Comparison of ENCODE assay signal across 9 cellular contexts in the genomic region with DNA sequence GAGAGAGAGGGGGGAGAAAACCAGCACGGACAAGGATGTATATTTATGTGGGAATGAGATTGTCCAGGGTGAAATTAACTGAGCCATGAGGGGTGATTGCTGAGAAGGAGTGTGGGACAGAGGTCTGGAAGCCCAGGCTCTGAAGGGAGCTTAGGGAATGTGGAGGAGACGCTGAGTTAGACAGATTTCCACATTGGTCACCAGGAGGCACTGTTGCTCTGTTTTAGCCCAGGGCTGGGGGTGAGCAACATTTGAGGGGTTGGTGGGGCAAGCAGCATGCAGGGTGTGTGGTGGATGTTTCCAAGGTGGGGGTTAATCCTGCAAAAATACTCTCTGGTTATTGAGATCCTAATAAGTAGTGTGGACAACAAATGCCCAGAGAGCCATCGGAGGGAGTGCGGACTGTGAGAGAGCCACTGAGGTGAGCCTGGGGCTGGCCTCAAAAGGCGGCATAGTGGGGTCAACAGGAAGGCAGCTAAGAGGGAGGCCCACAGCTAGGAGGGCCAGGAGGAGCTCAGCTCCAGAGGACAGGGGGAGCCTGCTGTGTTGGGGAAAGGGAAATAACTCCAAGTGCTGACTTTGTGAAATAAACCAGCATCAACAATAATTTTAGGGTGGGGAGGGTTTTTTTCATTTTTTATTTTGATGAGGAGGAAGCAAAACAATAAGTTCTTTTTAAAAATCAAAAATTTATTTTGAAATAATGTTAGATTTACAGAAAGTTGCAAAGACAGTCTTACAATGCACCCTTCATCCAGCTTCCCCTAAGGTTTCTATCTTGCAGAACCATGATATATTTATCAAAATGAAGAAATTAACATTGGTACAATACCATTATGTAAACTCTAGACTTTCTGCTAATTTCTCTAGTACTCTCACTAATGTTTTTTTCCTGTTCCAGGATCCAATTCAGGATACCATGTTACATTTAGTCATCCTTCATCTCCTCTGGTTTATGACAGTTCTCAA.
DNase-seq lines count a peak whose midpoint lies in the region; ATAC-seq and TF ChIP-seq lines count a peak whose summit lies in the region.
"Had no signal": no experiment of that assay in that cellular context is flagged by ENCODE, and none has a peak within 500 bp of the region (broad histone marks: within the 10 kb centered on the region; RNA-seq: fewer than 3 reads in every experiment).

No MANE protein-coding gene starts in this region.

- peaks cover 0 to 3% (median 0%) of the 10 kb centered on the region in 8 donors for H3K9me3 Mint-ChIP-seq in CD4-positive, alpha-beta memory T cell

- intact Hi-C loops in PC-3 (cut with micrococcal nuclease), result no loop called here
- intact Hi-C loops in CD4-positive, alpha-beta memory T cell (cut with micrococcal nuclease), result no loop called here

- no peaks in the 10 kb centered on the region for H3K4me1 ChIP-seq in PC-3 (ENCODE audit: insufficient read depth, low read length)
- no peaks in the 10 kb centered on the region for H3K4me1 ChIP-seq in CD4-positive, alpha-beta memory T cell (ENCODE audit: insufficient read depth, low read length)

- peak overlapping the region in 1 of 7 donors; percentile 2 for H3K27ac Mint-ChIP-seq in CD4-positive, alpha-beta memory T cell

- H2AFZ ChIP-seq in PC-3 (ENCODE audit: low read length), result no peak overlapping the region

- ATAC-seq in PC-3 (peak; percentile 56), GM19351 (IDR thresholded peaks at IDR 0.05; ENCODE audit: unreplicated experiment) (no peak), GM18868 (IDR thresholded peaks at IDR 0.05; ENCODE audit: unreplicated experiment) (no peak)

- H3K9me3 ChIP-seq in PC-3 (ENCODE audit: low read length), result no peaks in the 10 kb centered on the region
- H3K9me3 ChIP-seq in CD4-positive, alpha-beta memory T cell (ENCODE audit: control insufficient read depth in 1 of 2, low read length in 2 of 2), result no peaks in the 10 kb centered on the region
- H3K9me3 ChIP-seq: stomach had no signal

- H3K9me2 ChIP-seq in PC-3 (replicated peaks; ENCODE audit: low read length), result no peaks in the 10 kb centered on the region

- BruUV-seq in PC-3 (replicated peaks; lab: Mats Ljungman, UMichigan), result no TSS peak

- H3K9ac ChIP-seq in PC-3 (ENCODE audit: low read length), result no peak overlapping the region

- no peaks in the 10 kb centered on the region for H3K36me3 Mint-ChIP-seq in CD4-positive, alpha-beta memory T cell

- no peaks in the 10 kb centered on the region for H3K36me3 ChIP-seq in PC-3 (ENCODE audit: low read depth, low read length)
- no peaks in the 10 kb centered on the region for H3K36me3 ChIP-seq in CD4-positive, alpha-beta memory T cell (ENCODE audit: insufficient read depth, low read length)
- H3K36me3 ChIP-seq: stomach had no signal

- CTCF ChIA-PET in PC-3 (lab: Charles Lee), result interaction anchor here (0.5 to 0.6 kb wide), 2 partner anchors 927 to 1031 kb away, joined by 3 to 5 read pairs; no protein-coding TSS in a partner anchor
- CTCF ChIA-PET in CD4-positive, alpha-beta memory T cell (lab: Charles Lee; ENCODE audit: partially characterized antibody), result interaction anchor here (0.9 to 1.4 kb wide), 2 partner anchors 10 to 251 kb away, joined by 3 to 4 read pairs; no protein-coding TSS in a partner anchor

- no peaks in the 10 kb centered on the region for H4K20me1 ChIP-seq in PC-3 (ENCODE audit: low read length)

- no peaks in the 10 kb centered on the region for H3K79me2 ChIP-seq in PC-3 (ENCODE audit: low read length)

- no peak overlapping the region for H3K4me2 ChIP-seq in PC-3 (ENCODE audit: low read length)

- POLR2A ChIA-PET in PC-3 (lab: Charles Lee; ENCODE audit: unreplicated experiment), result no interaction called here
- POLR2A ChIA-PET in CD4-positive, alpha-beta memory T cell (lab: Charles Lee; ENCODE audit: partially characterized antibody), result no interaction called here

- no peak overlapping the region for H3K4me3 Mint-ChIP-seq in CD4-positive, alpha-beta memory T cell

- H3K27me3 Mint-ChIP-seq in CD4-positive, alpha-beta memory T cell, result peaks cover 9 to 16% of the 10 kb centered on the region in 2 donors

- in situ Hi-C loops in ACHN (cut with HindIII; ENCODE audit: low pct_ligation_motif_present, low pct_unique_long_range_greater_than_20kb, low sequenced_read_pairs), result no loop called here

- H3K4me3 ChIP-seq in GM12865 (ENCODE audit: low read depth, low read length) (no peak overlapping the region), PC-3 (ENCODE audit: low read length) (no peak overlapping the region), foreskin fibroblast (ENCODE audit: low read depth in 1 of 2, low read length in 2 of 2) (no peak overlapping the region)
- H3K4me3 ChIP-seq in CD4-positive, alpha-beta memory T cell (ENCODE audit: low read length in 2 of 2), result no peak overlapping the region
- H3K4me3 ChIP-seq: stomach had no signal

- no peak overlapping the region for H3K27ac ChIP-seq in PC-3 (ENCODE audit: low read length)
- H3K27ac ChIP-seq in CD4-positive, alpha-beta memory T cell (ENCODE audit: low read depth, low read length), result no peak overlapping the region
- H3K27ac ChIP-seq: stomach had no signal

- DNase-seq in ACHN (peak; percentile 15), GM12865 (ENCODE audit: low read depth) (peak; percentile 10), PC-3 (peak; percentile 37), foreskin fibroblast (peak in 1 of 2 donors; percentile 30), Ammon's horn (ENCODE audit: low spot score) (no peak)
- DNase-seq in CD4-positive, alpha-beta memory T cell, result no peak
- DNase-seq: stomach had no signal

- no peaks in the 10 kb centered on the region for H3F3A ChIP-seq in PC-3 (ENCODE audit: low read length, unreplicated experiment)

- H3K4me1 Mint-ChIP-seq in CD4-positive, alpha-beta memory T cell, result no peaks in the 10 kb centered on the region

- peaks cover 17% of the 10 kb centered on the region; the same call in 1 of the 2 replicates for H3K27me3 ChIP-seq in PC-3 (ENCODE audit: low read length)
- H3K27me3 ChIP-seq in CD4-positive, alpha-beta memory T cell (ENCODE audit: insufficient read depth, low read length), result no peaks in the 10 kb centered on the region
- H3K27me3 ChIP-seq: stomach had no signal

- TF ChIP-seq CTCF in GM12865 (IDR thresholded peaks at IDR 0.05; ENCODE audit: insufficient read depth, low read depth, low read length, missing control alignments) (peak; percentile 47), PC-3 (conservative IDR thresholded peaks at IDR 0.05; ENCODE audit: low read depth, low read length) (peak; percentile 87), foreskin fibroblast (IDR thresholded peaks at IDR 0.05; ENCODE audit: low read depth, low read length) (peak; percentile 44)

Comparison
In these comparisons a context has a peak if more than half of its experiments do, and no peak if none do; other contexts are left out.
1. DNase-seq: peak in ACHN (single experiment), GM12865 (single experiment) and PC-3 (single experiment); none in CD4-positive, alpha-beta memory T cell (0 of 5) and Ammon's horn (single experiment).
2. Peak in every context shown above with its lines, with median percentiles within 50 percentile points of each other: CTCF ChIP-seq.